ENCODE assay signal across 28 cellular contexts in genomic region chr19:13827656-13828055, GRCh38. TPM values are rescaled to one million over a fixed set of nuclear protein-coding genes. Genes with fewer than 3 reads are reported as not detected.
DNase-seq lines count a peak whose midpoint lies in the region; ATAC-seq and TF ChIP-seq lines count a peak whose summit lies in the region.
"Had no signal": no experiment of that assay in that cellular context is flagged by ENCODE, and none has a peak within 500 bp of the region (broad histone marks: within the 10 kb centered on the region; RNA-seq: fewer than 3 reads in every experiment).

No MANE protein-coding gene starts in this region.

- no peak overlapping the region for H3K27ac ChIP-seq in osteoblast (ENCODE audit: low read depth, low read length)
- H3K27ac ChIP-seq in upper lobe of right lung = no peak overlapping the region
- H3K27ac ChIP-seq: BLaER1, coronary artery, stomach had no signal

- H4K20me1 ChIP-seq in osteoblast (ENCODE audit: insufficient read depth, low read length) = peaks cover 54% of the 10 kb centered on the region

- no peak for ATAC-seq in upper lobe of right lung
- ATAC-seq: PC-3 had no signal

- H3K36me3 ChIP-seq in osteoblast (ENCODE audit: insufficient read depth, low read length) = peaks cover 63% of the 10 kb centered on the region
- peaks cover 9% of the 10 kb centered on the region for H3K36me3 ChIP-seq in upper lobe of right lung

- peaks cover 11% of the 10 kb centered on the region for H3K79me2 ChIP-seq in osteoblast (ENCODE audit: insufficient read depth, low read length)

- H3K4me3 ChIP-seq in osteoblast (ENCODE audit: insufficient read depth, low read length) (no peak overlapping the region), upper lobe of right lung (no peak overlapping the region)
- H3K4me3 ChIP-seq: BLaER1, coronary artery, lung, stomach had no signal

- H3K27me3 ChIP-seq in osteoblast (ENCODE audit: insufficient read depth, low read length) (no peaks in the 10 kb centered on the region), upper lobe of right lung (no peaks in the 10 kb centered on the region)
- H3K27me3 ChIP-seq: BLaER1, stomach had no signal

- TF ChIP-seq CTCF in osteoblast (IDR thresholded peaks at IDR 0.05; ENCODE audit: extremely low read depth, low read depth, low read length) (peak; percentile 2), upper lobe of right lung (IDR thresholded peaks at IDR 0.05) (no peak)

- intact Hi-C loops in upper lobe of right lung (cut with DNase I) = no loop called here

- H2AFZ ChIP-seq in osteoblast (ENCODE audit: low read length) = no peak overlapping the region

- H3K4me2 ChIP-seq in osteoblast (ENCODE audit: insufficient read depth, low read length) = no peak overlapping the region
- H3K4me2 ChIP-seq: BLaER1 had no signal

- DNase-seq in NCI-H82 (lab: John Stamatoyannopoulos, UW) = peak; percentile 55
- no peak for DNase-seq in NCI-H82 treated with DMSO at 0.1 percent for 48 hours (lab: John Stamatoyannopoulos, UW; ENCODE audit: unreplicated experiment)
- peak; percentile 40 for DNase-seq in NCI-H510A treated with DMSO at 0.1 percent for 48 hours (lab: John Stamatoyannopoulos, UW)
- DNase-seq in ecto neural progenitor cell (ENCODE audit: low spot score) = peak; percentile 44
- DNase-seq in osteoblast (ENCODE audit: insufficient read length, low spot score, missing footprints) = peak; percentile 46
- no peak for DNase-seq in NCI-H2081 treated with DMSO at 0.1 percent for 48 hours (lab: John Stamatoyannopoulos, UW)
- DNase-seq in NCI-H2227 (lab: John Stamatoyannopoulos, UW; ENCODE audit: unreplicated experiment) = no peak
- DNase-seq in upper lobe of right lung = no peak
- DNase-seq: activated CD4-positive, alpha-beta T cell treated with anti-CD3 and anti-CD28 coated beads, Interleukin-2, amount 50 U/mL, for 4 hours; activated naive CD4-positive, alpha-beta T cell treated with anti-CD3 and anti-CD28 coated beads, Interleukin-2, amount 10 ng/mL, durations not matched to agents 7 days and 5 days; activated T-cell treated with anti-CD3 and anti-CD28 coated beads for 4 hours; DMS 273 treated with DMSO at 0.1 percent for 48 hours; hippocampal formation; KG1; NCI-H1048; NCI-H2029; NCI-H526; PC-3; SIG-M5; stimulated activated CD4-positive, alpha-beta T cell treated with anti-CD3 and anti-CD28 coated beads, Interleukin-2, amount 100 ng/mL, for 24 hours; stomach; T-helper 1 cell had no signal

- H3K4me1 ChIP-seq in osteoblast (ENCODE audit: insufficient read depth, low read length) (peaks cover under 1% of the 10 kb centered on the region), upper lobe of right lung (no peaks in the 10 kb centered on the region)

- H3K9me3 ChIP-seq in osteoblast (ENCODE audit: low read depth, low read length) = no peaks in the 10 kb centered on the region
- no peaks in the 10 kb centered on the region for H3K9me3 ChIP-seq in upper lobe of right lung
- H3K9me3 ChIP-seq: BLaER1, stomach had no signal

RNA-seq across cellular contexts. Expression of gene ZSWIM4, which starts 32.4 kb away (rescaled TPM):
- total RNA-seq in osteoblast (6.8 and 9.0 TPM in 2 replicates), upper lobe of right lung (10.6 TPM)

RNA-seq across cellular contexts. Expression of gene NANOS3, which starts 49.3 kb away (rescaled TPM):
- total RNA-seq in osteoblast = 0.59 TPM in 1 of 2 replicates, not detected in the other
- not detected for total RNA-seq in upper lobe of right lung
- total RNA-seq: A172, fibroblast of villous mesenchyme, myocyte, stomach had no signal

RNA-seq across cellular contexts. Expression of gene C19orf53, which starts 53.4 kb away (rescaled TPM):
- total RNA-seq in osteoblast (33.3 and 34.8 TPM in 2 replicates), upper lobe of right lung (77.8 TPM)

Comparison
In these comparisons a context has a peak if more than half of its experiments do, and no peak if none do; other contexts are left out.
1. DNase-seq: peak in NCI-H82 (single experiment), NCI-H510A treated with DMSO at 0.1 percent for 48 hours (single experiment), ecto neural progenitor cell (single experiment) and osteoblast (single experiment); none in NCI-H82 treated with DMSO at 0.1 percent for 48 hours (single experiment), NCI-H2081 treated with DMSO at 0.1 percent for 48 hours (single experiment), NCI-H2227 (single experiment) and upper lobe of right lung (single experiment).